ENCODE assay signal across 8 cellular contexts in the genomic region with DNA sequence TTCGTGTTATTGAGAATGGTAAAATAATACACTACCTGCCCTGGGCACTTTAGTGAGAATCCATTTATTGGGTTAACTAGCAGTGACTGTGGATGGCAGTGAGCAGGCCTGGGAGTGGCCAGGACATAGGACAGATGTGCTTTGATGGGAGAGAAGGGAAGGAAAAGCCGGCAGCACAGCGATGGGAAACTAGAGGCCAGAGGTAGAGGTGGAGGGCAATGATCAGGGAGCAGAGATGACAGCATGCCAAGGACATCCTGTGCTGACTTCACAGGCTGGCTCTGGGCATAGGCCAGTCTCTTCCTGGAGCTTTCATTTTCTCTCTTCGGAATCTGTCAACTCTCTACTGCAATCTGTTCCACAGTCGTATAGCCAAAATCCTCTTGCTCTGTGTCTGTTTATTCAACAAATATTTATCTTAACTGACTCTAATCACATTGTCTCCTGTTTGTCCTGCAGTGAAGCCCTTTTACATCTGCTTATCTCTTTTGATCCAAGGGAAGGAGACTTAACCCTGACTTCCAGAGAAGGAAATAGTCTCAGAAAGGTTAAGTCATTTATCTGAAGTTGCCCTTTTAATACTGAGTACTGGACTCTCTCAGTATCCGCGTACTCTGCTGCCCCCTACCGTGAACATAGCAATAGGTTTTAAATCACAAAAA. TPM values are rescaled to one million over a fixed set of nuclear protein-coding genes. Genes with fewer than 3 reads are reported as not detected.
DNase-seq lines count a peak whose midpoint lies in the region; ATAC-seq and TF ChIP-seq lines count a peak whose summit lies in the region.

No MANE protein-coding gene starts in this region.

- H3K36me3 Mint-ChIP-seq in activated CD8-positive, alpha-beta memory T cell treated with anti-CD3 and anti-CD28 coated beads, Interleukin-2, amount 10 ng/mL, durations not matched to agents 7 days and 5 days: no peaks in the 10 kb centered on the region
- no peaks in the 10 kb centered on the region for H3K36me3 Mint-ChIP-seq in endothelial cell (ENCODE audit: low read depth, unreplicated experiment)

- no peak overlapping the region for H3K4me3 ChIP-seq in BJ (ENCODE audit: low read depth, low read length)

- ATAC-seq in activated CD8-positive, alpha-beta memory T cell treated with anti-CD3 and anti-CD28 coated beads, Interleukin-2, amount 10 ng/mL, durations not matched to agents 7 days and 5 days: peak; percentile 91
- no peak for ATAC-seq in GM19452 (IDR thresholded peaks at IDR 0.05; ENCODE audit: unreplicated experiment)

- no peak for DNase-seq in BJ (ENCODE audit: low read depth)
- peak; percentile 58 for DNase-seq in HS-27A (ENCODE audit: low read depth)
- DNase-seq in NOMO-1 treated with dmso at 0.1 percent for 144 hours (lab: John Stamatoyannopoulos, UW; ENCODE audit: unreplicated experiment): peak; percentile 16
- peak; percentile 87 for DNase-seq in activated CD8-positive, alpha-beta memory T cell treated with anti-CD3 and anti-CD28 coated beads, Interleukin-2, amount 10 ng/mL, durations not matched to agents 7 days and 5 days
- DNase-seq in endothelial cell (ENCODE audit: low spot score): peak; percentile 86
- DNase-seq in middle frontal gyrus (ENCODE audit: extremely low spot score, low spot score): peak; percentile 37
- DNase-seq in stimulated activated CD8-positive, alpha-beta memory T cell treated with anti-CD3 and anti-CD28 coated beads, Interleukin-15, amount 100 ng/mL, for 1 hour (ENCODE audit: low read depth): peak; percentile 70

- no peaks in the 10 kb centered on the region for H3K4me1 Mint-ChIP-seq in activated CD8-positive, alpha-beta memory T cell treated with anti-CD3 and anti-CD28 coated beads, Interleukin-2, amount 10 ng/mL, durations not matched to agents 7 days and 5 days
- H3K4me1 Mint-ChIP-seq in endothelial cell (ENCODE audit: unreplicated experiment): no peaks in the 10 kb centered on the region

- H3K27ac Mint-ChIP-seq in activated CD8-positive, alpha-beta memory T cell treated with anti-CD3 and anti-CD28 coated beads, Interleukin-2, amount 10 ng/mL, durations not matched to agents 7 days and 5 days: no peak overlapping the region
- no peak overlapping the region for H3K27ac Mint-ChIP-seq in endothelial cell (ENCODE audit: unreplicated experiment)

- H3K9me3 Mint-ChIP-seq in activated CD8-positive, alpha-beta memory T cell treated with anti-CD3 and anti-CD28 coated beads, Interleukin-2, amount 10 ng/mL, durations not matched to agents 7 days and 5 days (ENCODE audit: low read depth): no peaks in the 10 kb centered on the region
- H3K9me3 Mint-ChIP-seq in endothelial cell (ENCODE audit: unreplicated experiment): no peaks in the 10 kb centered on the region

- H3K27me3 ChIP-seq in BJ (ENCODE audit: control insufficient read depth, insufficient read depth, low read length): no peaks in the 10 kb centered on the region

- H3K4me3 Mint-ChIP-seq in activated CD8-positive, alpha-beta memory T cell treated with anti-CD3 and anti-CD28 coated beads, Interleukin-2, amount 10 ng/mL, durations not matched to agents 7 days and 5 days: no peak overlapping the region
- no peak overlapping the region for H3K4me3 Mint-ChIP-seq in endothelial cell (ENCODE audit: unreplicated experiment)

- peak; percentile 74 for TF ChIP-seq CTCF in BJ (IDR thresholded peaks at IDR 0.05; ENCODE audit: insufficient read depth, low read depth, low read length)
- TF ChIP-seq CTCF in endothelial cell (IDR thresholded peaks at IDR 0.05; ENCODE audit: unreplicated experiment): peak; percentile 77

- no peaks in the 10 kb centered on the region for H3K36me3 ChIP-seq in BJ (ENCODE audit: control insufficient read depth, insufficient read depth, low read length)

- POLR2A ChIA-PET in BJ (lab: Charles Lee): no interaction called here

- CTCF ChIA-PET in BJ (lab: Yijun Ruan, JAX): interaction anchor here (0.6 to 5.0 kb wide), 19 partner anchors 10 to 372 kb away, joined by 3 to 61 read pairs (median 4); a partner anchor contains a TSS
- CTCF ChIA-PET in activated CD8-positive, alpha-beta memory T cell treated with anti-CD3 and anti-CD28 coated beads, Interleukin-2, amount 10 ng/mL, durations not matched to agents 7 days and 5 days (lab: Charles Lee): interaction anchor here (0.8 to 4.0 kb wide), 7 partner anchors 9 to 113 kb away, joined by 3 to 39 read pairs (median 4); a partner anchor contains a TSS

- H3K27me3 Mint-ChIP-seq in activated CD8-positive, alpha-beta memory T cell treated with anti-CD3 and anti-CD28 coated beads, Interleukin-2, amount 10 ng/mL, durations not matched to agents 7 days and 5 days: no peaks in the 10 kb centered on the region
- H3K27me3 Mint-ChIP-seq in endothelial cell (ENCODE audit: unreplicated experiment): no peaks in the 10 kb centered on the region

RNA-seq across cellular contexts. Expression of a gene that starts 18.4 kb away (rescaled TPM):
- polyA plus RNA-seq in BJ (2011; rRNA removed): 1.5 and 2.3 TPM in 2 replicates
- polyA minus RNA-seq in BJ (2011; rRNA and poly(A)+ RNA removed): 1.6 and 1.8 TPM in 2 replicates
- total RNA-seq in activated CD8-positive, alpha-beta memory T cell treated with anti-CD3 and anti-CD28 coated beads, Interleukin-2, amount 10 ng/mL, durations not matched to agents 7 days and 5 days: not detected
- 9.1 TPM for total RNA-seq in endothelial cell (ENCODE audit: unreplicated experiment)

RNA-seq across cellular contexts. Expression of a gene that starts 36.2 kb away (rescaled TPM):
- 28.0 and 32.8 TPM in 2 replicates for polyA plus RNA-seq in BJ (2011; rRNA removed)
- polyA minus RNA-seq in BJ (2011; rRNA and poly(A)+ RNA removed): 7.3 and 17.1 TPM in 2 replicates
- 1 to 10 TPM; 1.5 to 2.4 TPM for total RNA-seq in activated CD8-positive, alpha-beta memory T cell treated with anti-CD3 and anti-CD28 coated beads, Interleukin-2, amount 10 ng/mL, durations not matched to agents 7 days and 5 days
- total RNA-seq in endothelial cell (ENCODE audit: unreplicated experiment): 254 TPM

Comparison
In these comparisons a context has a peak if more than half of its experiments do, and no peak if none do; other contexts are left out.
1. RNA of a gene that starts 36.2 kb away (total RNA-seq): 254 TPM in endothelial cell (single experiment); 1.5 to 2.4 TPM in activated CD8-positive, alpha-beta memory T cell treated with anti-CD3 and anti-CD28 coated beads, Interleukin-2, amount 10 ng/mL, durations not matched to agents 7 days and 5 days; every median in the first group is over 10 times any median in the second.